14 cellular contexts compared by ENCODE assay signal in genomic region chr14:22791302-22791701, GRCh38. TPM values are rescaled to one million over a fixed set of nuclear protein-coding genes. Genes with fewer than 3 reads are reported as not detected.
A peak's percentile ranks its signal among the peaks of the same experiment; 100 is the strongest.
DNase-seq lines count a peak whose midpoint lies in the region; ATAC-seq and TF ChIP-seq lines count a peak whose summit lies in the region.
"Had no signal": no experiment of that assay in that cellular context is flagged by ENCODE, and none has a peak within 500 bp of the region (broad histone marks: within the 10 kb centered on the region; RNA-seq: fewer than 3 reads in every experiment).

No MANE protein-coding gene starts in this region.

- H3K4me1 Mint-ChIP-seq in memory B cell, result peaks cover 39% of the 10 kb centered on the region

- CTCF ChIA-PET in HEK293 (lab: Yijun Ruan, JAX), result interaction anchor here (1.0 to 2.4 kb wide), 4 partner anchors 32 to 138 kb away, joined by 3 to 7 read pairs (median 6); no protein-coding TSS in a partner anchor
- CTCF ChIA-PET in A673 (lab: Charles Lee), result interaction anchor here (0.5 kb wide), 1 partner anchor 27 kb away, joined by 4 read pairs; no protein-coding TSS in a partner anchor

- no peaks in the 10 kb centered on the region for H3K9me3 ChIP-seq in HEK293 (ENCODE audit: control insufficient read depth, insufficient read depth, low read depth, low read length)
- H3K9me3 ChIP-seq in A673 (ENCODE audit: low read depth, low read length, poor library complexity, severe bottlenecking), result no peaks in the 10 kb centered on the region
- H3K9me3 ChIP-seq: ascending aorta, gastrocnemius medialis, suprapubic skin had no signal

- no peak overlapping the region for H3K4me3 ChIP-seq in AG10803 (ENCODE audit: low read length)
- H3K4me3 ChIP-seq in HEK293 (ENCODE audit: low read depth, low read length), result no peak overlapping the region
- H3K4me3 ChIP-seq in A673 (ENCODE audit: low read depth, low read length, poor library complexity, severe bottlenecking), result no peak overlapping the region
- H3K4me3 ChIP-seq: ascending aorta, gastrocnemius medialis, suprapubic skin had no signal

- H3K27ac Mint-ChIP-seq in memory B cell, result peak overlapping the region; percentile 92
- H3K27ac Mint-ChIP-seq: activated CD4-positive, alpha-beta memory T cell treated with anti-CD3 and anti-CD28 coated beads, Interleukin-2, amount 10 ng/mL, durations not matched to agents 7 days and 5 days had no signal

- no TSS peak for BruUV-seq in A673 (replicated peaks; lab: Mats Ljungman, UMichigan)

- no peak for TF ChIP-seq CTCF in AG10803 (conservative IDR thresholded peaks at IDR 0.05; ENCODE audit: low read length)
- TF ChIP-seq CTCF in HEK293 (tag by site-specific recombination; IDR thresholded peaks at IDR 0.05), result no peak
- no peak for TF ChIP-seq CTCF in A673 (conservative IDR thresholded peaks at IDR 0.05; ENCODE audit: low read depth, low read length)

- POLR2A ChIA-PET in HEK293 (lab: Yijun Ruan, JAX), result interaction anchor here (0.6 to 1.3 kb wide), 5 partner anchors 9 to 109 kb away, joined by 3 to 5 read pairs (median 5); partner anchors contain the start of gene OXA1L
- POLR2A ChIA-PET in A673 (lab: Charles Lee; ENCODE audit: low non-redundant PET), result no interaction called here

- H3K27me3 Mint-ChIP-seq in memory B cell, result no peaks in the 10 kb centered on the region

- H3K36me3 Mint-ChIP-seq in memory B cell, result peaks cover 7% of the 10 kb centered on the region

- no peaks in the 10 kb centered on the region for H3K9me3 Mint-ChIP-seq in memory B cell
- H3K9me3 Mint-ChIP-seq: activated CD4-positive, alpha-beta memory T cell treated with anti-CD3 and anti-CD28 coated beads, Interleukin-2, amount 10 ng/mL, durations not matched to agents 7 days and 5 days had no signal

- H3K27me3 ChIP-seq in A673 (replicated peaks; ENCODE audit: insufficient read depth, low read depth, low read length, poor library complexity), result no peaks in the 10 kb centered on the region
- H3K27me3 ChIP-seq: ascending aorta, gastrocnemius medialis, suprapubic skin had no signal

- peak; percentile 67 for DNase-seq in AG10803 (ENCODE audit: low read depth)
- peak; percentile 82 for DNase-seq in astrocyte of the hippocampus (ENCODE audit: low read depth, low spot score)
- DNase-seq in memory B cell (ENCODE audit: low spot score in 2 of 2), result no peak
- no peak for DNase-seq in NCI-H446 (lab: John Stamatoyannopoulos, UW)
- DNase-seq in A673 (ENCODE audit: low spot score), result no peak
- DNase-seq in amygdala (lab: John Stamatoyannopoulos, UW), result no peak
- DNase-seq: activated CD4-positive, alpha-beta memory T cell treated with anti-CD3 and anti-CD28 coated beads, Interleukin-2, amount 10 ng/mL, durations not matched to agents 7 days and 5 days; gastrocnemius medialis; NCI-H1694 had no signal

- intact Hi-C loops in A673 (cut with micrococcal nuclease; ENCODE audit: unreplicated experiment), result no loop called here

- H3K36me3 ChIP-seq in HEK293 (ENCODE audit: control insufficient read depth in 2 of 2, insufficient read depth in 1 of 2, low read length in 2 of 2), result no peaks in the 10 kb centered on the region
- H3K36me3 ChIP-seq in A673 (ENCODE audit: insufficient read depth, low read length, poor library complexity, severe bottlenecking), result no peaks in the 10 kb centered on the region
- H3K36me3 ChIP-seq: ascending aorta, gastrocnemius medialis, suprapubic skin had no signal

- peak overlapping the region; percentile 17 for H3K4me3 Mint-ChIP-seq in memory B cell
- H3K4me3 Mint-ChIP-seq: activated CD4-positive, alpha-beta memory T cell treated with anti-CD3 and anti-CD28 coated beads, Interleukin-2, amount 10 ng/mL, durations not matched to agents 7 days and 5 days had no signal

- H3K27ac ChIP-seq in HEK293 (ENCODE audit: extremely low read depth, low read depth, low read length), result no peak overlapping the region
- no peak overlapping the region for H3K27ac ChIP-seq in A673 (ENCODE audit: low read depth, low read length, poor library complexity, severe bottlenecking)
- H3K27ac ChIP-seq: ascending aorta, gastrocnemius medialis, suprapubic skin had no signal

- no peaks in the 10 kb centered on the region for H3K4me1 ChIP-seq in HEK293 (ENCODE audit: control insufficient read depth, insufficient read depth, low read length)
- H3K4me1 ChIP-seq in A673 (ENCODE audit: insufficient read depth, low read length, poor library complexity, severe bottlenecking), result no peaks in the 10 kb centered on the region
- H3K4me1 ChIP-seq: ascending aorta, gastrocnemius medialis, suprapubic skin had no signal

- ATAC-seq in memory B cell (ENCODE audit: low read depth), result no peak
- ATAC-seq in HG03135 (IDR thresholded peaks at IDR 0.05; ENCODE audit: unreplicated experiment), result no peak
- ATAC-seq: gastrocnemius medialis, HCT116 had no signal

TF ChIP-seq in HEK293, 187 proteins besides CTCF, POLR2A, EP300 and RAD21 (continues in another document):
- TF ChIP-seq ZBTB48 (tag by site-specific recombination; IDR thresholded peaks at IDR 0.05) (peak; percentile 50; the same call in 1 of the 2 replicates), SP3 (tag by site-specific recombination; IDR thresholded peaks at IDR 0.05) (0 out of 2 replicates have a peak, but pooled peaks have one; percentile 32), ZBTB26 (tag by site-specific recombination; optimal IDR thresholded peaks at IDR 0.05) (no peak), ZNF488 (tag by site-specific recombination; IDR thresholded peaks at IDR 0.05) (no peak), HOXC10 (CRISPR knock-in tag; IDR thresholded peaks at IDR 0.05) (no peak), ZNF350 (tag by site-specific recombination; IDR thresholded peaks at IDR 0.05) (no peak), ZBTB17 (tag by site-specific recombination; IDR thresholded peaks at IDR 0.05) (peak; percentile 72), ZNF184 (tag by site-specific recombination; IDR thresholded peaks at IDR 0.05) (0 out of 2 replicates have a peak, but pooled peaks have one; percentile 66), ZNF26 (tag by site-specific recombination; IDR thresholded peaks at IDR 0.05) (no peak), PRDM10 (tag by site-specific recombination; IDR thresholded peaks at IDR 0.05) (no peak; the same call in 1 of the 2 replicates), SCRT2 (tag by site-specific recombination; IDR thresholded peaks at IDR 0.05) (peak; percentile 92), SCRT1 (tag by site-specific recombination; IDR thresholded peaks at IDR 0.05; ENCODE audit: borderline replicate concordance) (no peak), ZBTB21 (tag by site-specific recombination; IDR thresholded peaks at IDR 0.05) (peak; percentile 98)

RNA-seq across cellular contexts. Expression of gene SLC7A7, which starts 23.9 kb away (rescaled TPM):
- total RNA-seq in A673 (2021), result 1.9 and 2.3 TPM in 2 replicates

RNA-seq across cellular contexts. Expression of gene OXA1L, which starts 24.8 kb away (rescaled TPM):
- 103 and 107 TPM in 2 replicates for total RNA-seq in A673 (2021)

RNA-seq across cellular contexts. Expression of gene MRPL52, which starts 38.4 kb away (rescaled TPM):
- total RNA-seq in A673 (2021), result 169 and 187 TPM in 2 replicates

RNA-seq across cellular contexts. Expression of gene MMP14, which starts 45.1 kb away (rescaled TPM):
- 91.3 and 110 TPM in 2 replicates for total RNA-seq in A673 (2021)

Comparison
In these comparisons a context has a peak if more than half of its experiments do, and no peak if none do; other contexts are left out.
1. DNase-seq: peak in AG10803 (single experiment) and astrocyte of the hippocampus (single experiment); none in memory B cell (0 of 2), NCI-H446 (0 of 2), A673 (single experiment) and amygdala (0 of 56).